11 cellular contexts compared by ENCODE assay signal in genomic region chr5:135127604-135128240, GRCh38.
DNase-seq lines count a peak whose midpoint lies in the region; ATAC-seq, FAIRE-seq and TF ChIP-seq lines count a peak whose summit lies in the region.
"Had no signal": no experiment of that assay in that cellular context is flagged by ENCODE, and none has a peak within 500 bp of the region (broad histone marks: within the 10 kb centered on the region; RNA-seq: fewer than 3 reads in every experiment).

No MANE protein-coding gene starts in this region.

- peak overlapping the region; percentile 85 for H2BK120ac ChIP-seq in IMR-90 (ENCODE audit: low read depth, low read length)

- H2BK5ac ChIP-seq in IMR-90 (ENCODE audit: low read depth, low read length, poor library complexity, severe bottlenecking) = peak overlapping the region; percentile 61

- POLR2A ChIA-PET in IMR-90 (lab: Charles Lee; ENCODE audit: unreplicated experiment) = interaction anchor here (0.6 kb wide), 1 partner anchor 73 kb away, joined by 5 read pairs; no protein-coding TSS in a partner anchor
- POLR2A ChIA-PET in K562 (lab: Yijun Ruan, JAX) = interaction anchor here (0.9 to 1.2 kb wide), 2 partner anchors 9 to 26 kb away, joined by 3 to 5 read pairs; no protein-coding TSS in a partner anchor

- in situ Hi-C loops in IMR-90 (cut with MboI; ENCODE audit: low sequenced_read_pairs) (no loop called here), K562 (cut with MboI) (no loop called here)

- no peak for TF ChIP-seq EP300 in K562 (IDR thresholded peaks at IDR 0.05; ENCODE audit: low read length)

- H3K4me2 ChIP-seq in IMR-90 (ENCODE audit: low read depth, low read length) = peak overlapping the region; percentile 24
- H3K4me2 ChIP-seq in K562 (ENCODE audit: insufficient read depth, low read length) = no peak overlapping the region

- TF ChIP-seq CTCF in AG10803 (conservative IDR thresholded peaks at IDR 0.05; ENCODE audit: low read length) (no peak), IMR-90 (conservative IDR thresholded peaks at IDR 0.05; ENCODE audit: low read depth, low read length) (no peak), K562 (IDR thresholded peaks at IDR 0.05 in 2 of 3, conservative IDR thresholded peaks at IDR 0.05 in 1 of 3; ENCODE audit: insufficient read depth in 2 of 3, low read depth in 1 of 3, low read length in 3 of 3) (no peak), mucosa of descending colon (IDR thresholded peaks at IDR 0.05) (no peak)

- peak overlapping the region; percentile 37 for H3K9ac ChIP-seq in IMR-90 (ENCODE audit: low read depth, low read length)
- peak overlapping the region in 1 of 2 experiments; percentile 58; a peak in 2 of 4 replicates for H3K9ac ChIP-seq in K562 (ENCODE audit: insufficient read depth in 1 of 2, low read depth in 2 of 2, low read length in 2 of 2)

- no peak overlapping the region for H3K4me3 ChIP-seq in AG10803 (ENCODE audit: low read length)
- no peak overlapping the region for H3K4me3 ChIP-seq in IMR-90 (ENCODE audit: insufficient read depth, low read depth, low read length)
- H3K4me3 ChIP-seq in K562 = no peak overlapping the region
- H3K4me3 ChIP-seq in mucosa of descending colon = no peak overlapping the region
- H3K4me3 ChIP-seq: prostate gland had no signal

- H3K14ac ChIP-seq in IMR-90 (replicated peaks; ENCODE audit: low read depth, low read length) = peak overlapping the region; percentile 57

- peak overlapping the region; percentile 69 to 81 for H4K8ac ChIP-seq in IMR-90 (ENCODE audit: low read depth in 2 of 2, low read length in 2 of 2)

- intact Hi-C loops in IMR-90 (cut with micrococcal nuclease) (no loop called here), K562 (cut with micrococcal nuclease) (no loop called here), mucosa of descending colon (cut with DNase I, micrococcal nuclease) (no loop called here)

- no peaks in the 10 kb centered on the region for H3K79me2 ChIP-seq in K562 (ENCODE audit: control insufficient read depth, insufficient read depth, low read length)

- peak overlapping the region; percentile 87 for H2AFZ ChIP-seq in IMR-90 (replicated peaks; ENCODE audit: low read length, poor library complexity)
- H2AFZ ChIP-seq in K562 (ENCODE audit: low read depth, low read length) = no peak overlapping the region

- dilution Hi-C loops in IMR-90 (cut with HindIII; ENCODE audit: low sequenced_read_pairs, unreplicated experiment) = no loop called here

- WGBS in IMR-90 (ENCODE audit: extremely low coverage in 2 of 2, insufficient read length in 1 of 2), 2 experiments = 15% methylated on average over 8 of the region's 11 CpGs; no CpG with 5 or more reads in 1 of the 2 experiments
- WGBS in K562 (ENCODE audit: insufficient coverage, low coverage, missing lambda C conversion rate) = 93% methylated on average over 10 of the region's 11 CpGs

- H2BK20ac ChIP-seq in IMR-90 (ENCODE audit: low read depth, low read length) = peak overlapping the region; percentile 76

- H3K4me1 ChIP-seq in IMR-90 (ENCODE audit: control insufficient read depth, insufficient read depth, low read length) (peaks cover 30% of the 10 kb centered on the region), K562 (replicated peaks in 1 of 2; ENCODE audit: control insufficient read depth in 2 of 2, insufficient read depth in 2 of 2, low read length in 2 of 2) (peaks cover 11 to 52% of the 10 kb centered on the region in 2 experiments; a peak in 4 of 5 replicates), mucosa of descending colon (ENCODE audit: low read depth) (peaks cover 20% of the 10 kb centered on the region)
- H3K4me1 ChIP-seq: prostate gland had no signal

- no peak for FAIRE-seq in K562 (lab: Jason Lieb, UNC)

- H3K36me3 ChIP-seq in IMR-90 (ENCODE audit: control insufficient read depth, insufficient read depth, low read length) (no peaks in the 10 kb centered on the region), K562 (ENCODE audit: control insufficient read depth, insufficient read depth, low read length) (no peaks in the 10 kb centered on the region), mucosa of descending colon (ENCODE audit: low read depth) (no peaks in the 10 kb centered on the region)
- H3K36me3 ChIP-seq: prostate gland had no signal

- H2BK15ac ChIP-seq in IMR-90 (ENCODE audit: low read depth, low read length) = peak overlapping the region; percentile 79; the same call in 2 of the 3 replicates

- peak overlapping the region; percentile 90 for H2AK9ac ChIP-seq in IMR-90 (replicated peaks; ENCODE audit: low read depth, low read length, poor library complexity)

- H3K27me3 ChIP-seq in IMR-90 (ENCODE audit: control insufficient read depth, insufficient read depth, low read length) = no peaks in the 10 kb centered on the region; the same call in 1 of the 2 replicates
- no peaks in the 10 kb centered on the region for H3K27me3 ChIP-seq in K562 (ENCODE audit: control insufficient read depth in 2 of 2, insufficient read depth in 2 of 2, low read length in 2 of 2)

- H3K27ac ChIP-seq in IMR-90 (ENCODE audit: insufficient read depth, low read length) = peak overlapping the region; percentile 75
- no peak overlapping the region for H3K27ac ChIP-seq in K562 (ENCODE audit: extremely low read depth, low read depth, low read length)
- H3K27ac ChIP-seq: prostate gland had no signal

- H4K5ac ChIP-seq in IMR-90 (ENCODE audit: low read depth, low read length) = peak overlapping the region; percentile 89

- H3K9me1 ChIP-seq in IMR-90 (ENCODE audit: insufficient read depth, low read length) = peaks cover 29% of the 10 kb centered on the region
- no peaks in the 10 kb centered on the region for H3K9me1 ChIP-seq in K562 (ENCODE audit: control insufficient read depth, insufficient read depth, low read length)

- peak overlapping the region; percentile 90 for H3K4ac ChIP-seq in IMR-90 (ENCODE audit: low read depth, low read length)

- BruUV-seq in IMR-90 (replicated peaks; lab: Mats Ljungman, UMichigan) = no TSS peak
- no TSS peak for BruUV-seq in K562 (replicated peaks; lab: Mats Ljungman, UMichigan)

- ATAC-seq in IMR-90 (ENCODE audit: low read depth) (peak; percentile 96), K562 (no peak), mucosa of descending colon (peak; percentile 80), HG03045 (IDR thresholded peaks at IDR 0.05; ENCODE audit: unreplicated experiment) (no peak), GM18858 (IDR thresholded peaks at IDR 0.05; ENCODE audit: unreplicated experiment) (no peak), GM21786 (IDR thresholded peaks at IDR 0.05; ENCODE audit: unreplicated experiment) (no peak)
- ATAC-seq: left ventricle myocardium superior had no signal

- CTCF ChIA-PET in IMR-90 (lab: Yijun Ruan, JAX) = interaction anchor here (0.5 to 0.8 kb wide), 3 partner anchors 10 to 74 kb away, joined by 3 read pairs; no protein-coding TSS in a partner anchor
- CTCF ChIA-PET in K562 (lab: Yijun Ruan, JAX; ENCODE audit: low intra/inter-chr PET ratio) = no interaction called here

- peak overlapping the region; percentile 90; the same call in 1 of the 2 replicates for H2AK5ac ChIP-seq in IMR-90 (ENCODE audit: low read depth, low read length)

- DNase-seq in AG10803 (ENCODE audit: low read depth) (peak; percentile 75), IMR-90 (peak; percentile 93), K562 (ENCODE audit: extremely low read depth in 1 of 4, low spot score in 3 of 4) (no peak), mucosa of descending colon (peak; percentile 58 to 81 (median 75))
- DNase-seq in stimulated activated CD4-positive, alpha-beta T cell treated with anti-CD3 and anti-CD28 coated beads, Interleukin-12 subunit alpha, Interleukin-12 subunit beta, amount 100 ng/mL, for 4 hours = no peak
- DNase-seq: activated CD4-positive, alpha-beta T cell treated with anti-CD3 and anti-CD28 coated beads, Interleukin-2, amount 50 U/mL, for 1 hour; left ventricle myocardium superior had no signal

- no peak overlapping the region for H3K56ac ChIP-seq in IMR-90 (ENCODE audit: extremely low read depth, insufficient read depth, low read length)

- TF ChIP-seq RAD21 in IMR-90 (IDR thresholded peaks at IDR 0.05; ENCODE audit: low read length) (no peak), K562 (CRISPR knock-in tag; conservative IDR thresholded peaks at IDR 0.05 in 1 of 2, IDR thresholded peaks at IDR 0.05 in 1 of 2) (no peak)

- peaks cover 0 to 4% of the 10 kb centered on the region in 2 experiments; a peak in 1 of 4 replicates for H3K79me1 ChIP-seq in IMR-90 (ENCODE audit: low read depth in 1 of 2, low read length in 2 of 2)

- no peaks in the 10 kb centered on the region for H3K9me3 ChIP-seq in IMR-90 (ENCODE audit: control insufficient read depth, insufficient read depth, low read length)
- H3K9me3 ChIP-seq in K562 (replicated peaks; ENCODE audit: control insufficient read depth, insufficient read depth, low read depth, low read length) = no peaks in the 10 kb centered on the region
- no peaks in the 10 kb centered on the region for H3K9me3 ChIP-seq in mucosa of descending colon
- H3K9me3 ChIP-seq: prostate gland had no signal

- H4K20me1 ChIP-seq in IMR-90 (ENCODE audit: insufficient read depth, low read length) (no peaks in the 10 kb centered on the region), K562 (replicated peaks; ENCODE audit: control insufficient read depth, insufficient read depth, low read length) (no peaks in the 10 kb centered on the region)

- TF ChIP-seq POLR2A in IMR-90 (IDR thresholded peaks at IDR 0.05; ENCODE audit: low read depth, low read length) = no peak
- TF ChIP-seq POLR2A in K562 (conservative IDR thresholded peaks at IDR 0.05) = no peak

- no peak overlapping the region for H3K23ac ChIP-seq in IMR-90 (ENCODE audit: low read depth, low read length)

- H3K18ac ChIP-seq in IMR-90 (ENCODE audit: low read depth, low read length) = peak overlapping the region; percentile 82

- peak overlapping the region; percentile 92 for H4K91ac ChIP-seq in IMR-90 (ENCODE audit: insufficient read depth, low read depth, low read length)

TF ChIP-seq in IMR-90, 13 proteins besides CTCF, POLR2A, EP300 and RAD21 (continues in another document):
- peak; percentile 80 for TF ChIP-seq FOS (IDR thresholded peaks at IDR 0.05; ENCODE audit: low read depth, low read length)

TF ChIP-seq in K562, 482 proteins besides CTCF, POLR2A, EP300 and RAD21 (continues in another document):
- no peak for TF ChIP-seq ZBTB7A (IDR thresholded peaks at IDR 0.05; ENCODE audit: borderline replicate concordance, control insufficient read depth, low read depth, low read length)
- TF ChIP-seq TEAD2 (tag; IDR thresholded peaks at IDR 0.05) = no peak
- TF ChIP-seq TAF7 (tag; IDR thresholded peaks at IDR 0.05) = no peak

Comparison
In these comparisons a context has a peak if more than half of its experiments do, and no peak if none do; other contexts are left out.
1. DNase-seq: peak in AG10803 (single experiment), IMR-90 (single experiment) and mucosa of descending colon (3 of 3); none in K562 (0 of 4) and stimulated activated CD4-positive, alpha-beta T cell treated with anti-CD3 and anti-CD28 coated beads, Interleukin-12 subunit alpha, Interleukin-12 subunit beta, amount 100 ng/mL, for 4 hours (single experiment).
2. ATAC-seq: peak in IMR-90 (single experiment) and mucosa of descending colon (single experiment); none in K562 (single experiment), HG03045 (single experiment), GM18858 (single experiment) and GM21786 (single experiment).